ENCODE assay signal across 5 cellular contexts in genomic region chr4:174053895-174054294, GRCh38.
"Had no signal": no experiment of that assay in that cellular context is flagged by ENCODE, and none has a peak within 500 bp of the region (broad histone marks: within the 10 kb centered on the region; RNA-seq: fewer than 3 reads in every experiment).

No MANE protein-coding gene starts in this region.

- DNase-seq: H9, HCEC 1CT, KBM-7 had no signal

- ATAC-seq: GM23338, HepG2 had no signal
